ENCODE assay signal across 23 cellular contexts in genomic region chr1:77768006-77768405, GRCh38.
"Had no signal": no experiment of that assay in that cellular context is flagged by ENCODE, and none has a peak within 500 bp of the region (broad histone marks: within the 10 kb centered on the region; RNA-seq: fewer than 3 reads in every experiment).

No MANE protein-coding gene starts in this region.

- H3K4me1 ChIP-seq: gastrocnemius medialis, prostate gland, right atrium auricular region, sigmoid colon, transverse colon, upper lobe of right lung, uterus had no signal

- H3K36me3 ChIP-seq: gastrocnemius medialis, neutrophil, prostate gland, right atrium auricular region, sigmoid colon, transverse colon, upper lobe of right lung, uterus had no signal

- FAIRE-seq: endometrium, keratinocyte had no signal

- H3K4me3 ChIP-seq: gastrocnemius medialis, lung, mucosa of descending colon, prostate gland, right atrium auricular region, sigmoid colon, transverse colon, upper lobe of right lung, uterus had no signal

- H3K27ac ChIP-seq: gastrocnemius medialis, neutrophil, prostate gland, right atrium auricular region, sigmoid colon, transverse colon, upper lobe of right lung, uterus had no signal

- ATAC-seq: effector memory CD8-positive, alpha-beta T cell; gastrocnemius medialis; left lobe of liver; mucosa of descending colon; natural killer cell treated with Interleukin-12 subunit alpha and Interleukin-12 subunit beta and Interleukin-15 and Interleukin-18, amount 100 ng/mL, for 72 hours; stimulated activated effector memory CD8-positive, alpha-beta T cell treated with anti-CD3 and anti-CD28 coated beads, Interleukin-12 subunit alpha, Interleukin-12 subunit beta, amount 100 ng/mL, for 72 hours; upper lobe of right lung had no signal

- H3K9me3 ChIP-seq: gastrocnemius medialis, mucosa of descending colon, neutrophil, prostate gland, right atrium auricular region, sigmoid colon, transverse colon, upper lobe of right lung, uterus had no signal

- DNase-seq: cortex of kidney; effector memory CD8-positive, alpha-beta T cell; gastrocnemius medialis; head of caudate nucleus; mesenchymal stem cell; mucosa of descending colon; naive B cell; sigmoid colon; stimulated activated CD4-positive, alpha-beta T cell treated with anti-CD3 and anti-CD28 coated beads, Interleukin-2, amount 100 ng/mL, for 24 hours; stimulated activated CD4-positive, alpha-beta T cell treated with anti-CD3 and anti-CD28 coated beads, Interleukin-4, amount 100 ng/mL, for 24 hours; stimulated activated naive CD4-positive, alpha-beta T cell treated with Interleukin-2 at 50 U/mL for 16 hours; transverse colon; upper lobe of right lung; uterus had no signal

- H3K27me3 ChIP-seq: gastrocnemius medialis, neutrophil, right atrium auricular region, sigmoid colon, transverse colon, upper lobe of right lung, uterus had no signal
